ENCODE assay signal across 8 cellular contexts in genomic region chr1:86965012-86965826, GRCh38. TPM values are rescaled to one million over a fixed set of nuclear protein-coding genes. Genes with fewer than 3 reads are reported as not detected.
DNase-seq lines count a peak whose midpoint lies in the region; ATAC-seq and TF ChIP-seq lines count a peak whose summit lies in the region.

No MANE protein-coding gene starts in this region.

- no peaks in the 10 kb centered on the region for H3K27me3 Mint-ChIP-seq in activated CD4-positive, alpha-beta T cell treated with anti-CD3 and anti-CD28 coated beads, Interleukin-2, amount 10 ng/mL, durations not matched to agents 24 days and 14 days

- H3K36me3 ChIP-seq in A673 (ENCODE audit: insufficient read depth, low read length, poor library complexity, severe bottlenecking) (no peaks in the 10 kb centered on the region), tibial nerve (no peaks in the 10 kb centered on the region)

- no peaks in the 10 kb centered on the region for H3K4me1 ChIP-seq in A673 (ENCODE audit: insufficient read depth, low read length, poor library complexity, severe bottlenecking)
- H3K4me1 ChIP-seq in tibial nerve: peaks cover 0 to 6% (median 0%) of the 10 kb centered on the region in 4 donors

- H3K27me3 ChIP-seq in A673 (replicated peaks; ENCODE audit: insufficient read depth, low read depth, low read length, poor library complexity) (no peaks in the 10 kb centered on the region), tibial nerve (no peaks in the 10 kb centered on the region)

- intact Hi-C loops in A673 (cut with micrococcal nuclease; ENCODE audit: unreplicated experiment): loop anchor here (1.0 to 5.0 kb wide), 3 partner anchors 122 to 188 kb away; no protein-coding TSS in a partner anchor
- intact Hi-C loops in activated CD4-positive, alpha-beta T cell treated with anti-CD3 and anti-CD28 coated beads, Interleukin-2, amount 10 ng/mL, durations not matched to agents 24 days and 14 days (cut with micrococcal nuclease): loop anchor here (1.0 to 10.0 kb wide), 2 partner anchors 120 to 132 kb away; no protein-coding TSS in a partner anchor

- no peak for ATAC-seq in GM21515 (IDR thresholded peaks at IDR 0.05; ENCODE audit: unreplicated experiment)

- TF ChIP-seq CTCF in A673 (conservative IDR thresholded peaks at IDR 0.05; ENCODE audit: low read depth, low read length): peak; percentile 79
- peak; percentile 46 to 62 (median 51) for TF ChIP-seq CTCF in tibial nerve (IDR thresholded peaks at IDR 0.05)

- TF ChIP-seq RAD21 in Ishikawa (IDR thresholded peaks at IDR 0.05; ENCODE audit: low read depth): peak; percentile 72

- H3K27ac ChIP-seq in A673 (ENCODE audit: low read depth, low read length, poor library complexity, severe bottlenecking) (no peak overlapping the region), tibial nerve (no peak overlapping the region)

- H3K36me3 Mint-ChIP-seq in activated CD4-positive, alpha-beta T cell treated with anti-CD3 and anti-CD28 coated beads, Interleukin-2, amount 10 ng/mL, durations not matched to agents 24 days and 14 days (ENCODE audit: low read depth): no peaks in the 10 kb centered on the region

- H3K4me3 Mint-ChIP-seq in activated CD4-positive, alpha-beta T cell treated with anti-CD3 and anti-CD28 coated beads, Interleukin-2, amount 10 ng/mL, durations not matched to agents 24 days and 14 days: no peak overlapping the region

- H3K27ac Mint-ChIP-seq in activated CD4-positive, alpha-beta T cell treated with anti-CD3 and anti-CD28 coated beads, Interleukin-2, amount 10 ng/mL, durations not matched to agents 24 days and 14 days: no peak overlapping the region

- POLR2A ChIA-PET in A673 (lab: Charles Lee; ENCODE audit: low non-redundant PET): no interaction called here

- TF ChIP-seq POLR2A in tibial nerve (IDR thresholded peaks at IDR 0.05): no peak

- BruUV-seq in A673 (replicated peaks; lab: Mats Ljungman, UMichigan): no TSS peak

- no peak for TF ChIP-seq EP300 in Ishikawa (IDR thresholded peaks at IDR 0.05; ENCODE audit: borderline replicate concordance)
- TF ChIP-seq EP300 in tibial nerve (IDR thresholded peaks at IDR 0.05): no peak

- H3K9me3 ChIP-seq in A673 (ENCODE audit: low read depth, low read length, poor library complexity, severe bottlenecking): no peaks in the 10 kb centered on the region
- no peaks in the 10 kb centered on the region for H3K9me3 ChIP-seq in tibial nerve

- no peaks in the 10 kb centered on the region for H3K9me3 Mint-ChIP-seq in activated CD4-positive, alpha-beta T cell treated with anti-CD3 and anti-CD28 coated beads, Interleukin-2, amount 10 ng/mL, durations not matched to agents 24 days and 14 days

- H3K4me1 Mint-ChIP-seq in activated CD4-positive, alpha-beta T cell treated with anti-CD3 and anti-CD28 coated beads, Interleukin-2, amount 10 ng/mL, durations not matched to agents 24 days and 14 days: no peaks in the 10 kb centered on the region

- no peak overlapping the region for H3K4me3 ChIP-seq in A673 (ENCODE audit: low read depth, low read length, poor library complexity, severe bottlenecking)
- no peak overlapping the region for H3K4me3 ChIP-seq in tibial nerve

- CTCF ChIA-PET in A673 (lab: Charles Lee): interaction anchor here (0.6 to 1.5 kb wide), 3 partner anchors 132 to 185 kb away, joined by 3 to 7 read pairs (median 6); no protein-coding TSS in a partner anchor

- WGBS in tibial nerve, 2 donors: 21 to 28% methylated on average over 2 of the region's 2 CpGs

- DNase-seq in A673 (ENCODE audit: low spot score): peak; percentile 68
- peak; percentile 32 for DNase-seq in EL
- peak; percentile 70 for DNase-seq in activated CD4-positive, alpha-beta T cell treated with anti-CD3 and anti-CD28 coated beads, Interleukin-2, amount 10 ng/mL, durations not matched to agents 24 days and 14 days
- peak; percentile 19 for DNase-seq in hepatic stellate cell (ENCODE audit: low spot score)
- DNase-seq in tibial nerve (ENCODE audit: low spot score in 2 of 2): peak in 1 of 2 donors; percentile 50
- DNase-seq in NOMO-1 (lab: John Stamatoyannopoulos, UW; ENCODE audit: unreplicated experiment in 2 of 2): no peak

TF ChIP-seq in Ishikawa, 13 proteins besides CTCF, POLR2A, EP300 and RAD21:
- no peak for TF ChIP-seq ZBTB7A (IDR thresholded peaks at IDR 0.05; ENCODE audit: low read depth)
- no peak for TF ChIP-seq USF1 (IDR thresholded peaks at IDR 0.05)
- no peak for TF ChIP-seq YY1 (IDR thresholded peaks at IDR 0.05; ENCODE audit: low read depth)
- no peak for TF ChIP-seq CEBPB (IDR thresholded peaks at IDR 0.05)
- no peak for TF ChIP-seq TAF1 (IDR thresholded peaks at IDR 0.05; ENCODE audit: low read depth)
- no peak for TF ChIP-seq EGR1 (IDR thresholded peaks at IDR 0.05)
- TF ChIP-seq TCF12 (IDR thresholded peaks at IDR 0.05; ENCODE audit: low read depth): no peak
- TF ChIP-seq CREB1 (IDR thresholded peaks at IDR 0.05; ENCODE audit: low read depth): no peak
- no peak for TF ChIP-seq MAX (IDR thresholded peaks at IDR 0.05)
- TF ChIP-seq FOXM1 (IDR thresholded peaks at IDR 0.05; ENCODE audit: borderline replicate concordance, low read depth): no peak
- TF ChIP-seq TEAD4 (IDR thresholded peaks at IDR 0.05): no peak
- no peak for TF ChIP-seq REST (IDR thresholded peaks at IDR 0.05; ENCODE audit: low read depth)
- TF ChIP-seq NFIC (IDR thresholded peaks at IDR 0.05): no peak

RNA-seq across cellular contexts. Expression of gene HS2ST1, which starts 50.8 kb away (rescaled TPM):
- 45.8 and 49.5 TPM in 2 replicates for total RNA-seq in A673 (2021)
- total RNA-seq in activated CD4-positive, alpha-beta T cell treated with anti-CD3 and anti-CD28 coated beads, Interleukin-2, amount 10 ng/mL, durations not matched to agents 24 days and 14 days: 15.8 and 16.0 TPM in 2 replicates
- total RNA-seq in tibial nerve: 10 to 100 TPM; 10.3 to 12.9 (median 11.2) TPM

RNA-seq across cellular contexts. Expression of gene SELENOF, which starts 51.3 kb away (rescaled TPM):
- total RNA-seq in A673 (2021) (193 and 214 TPM in 2 replicates), tibial nerve (100 to 1,000 TPM in 1 of 4 donors, 10 to 100 TPM in 3; 78.0 to 123 (median 92.3) TPM)
- total RNA-seq in activated CD4-positive, alpha-beta T cell treated with anti-CD3 and anti-CD28 coated beads, Interleukin-2, amount 10 ng/mL, durations not matched to agents 24 days and 14 days: 179 and 184 TPM in 2 replicates

Comparison
In these comparisons a context has a peak if more than half of its experiments do, and no peak if none do; other contexts are left out.
1. DNase-seq: peak in A673 (single experiment), EL (single experiment), activated CD4-positive, alpha-beta T cell treated with anti-CD3 and anti-CD28 coated beads, Interleukin-2, amount 10 ng/mL, durations not matched to agents 24 days and 14 days (single experiment) and hepatic stellate cell (single experiment); none in NOMO-1 (0 of 2).